ENCODE assay signal across 16 cellular contexts in the genomic region with DNA sequence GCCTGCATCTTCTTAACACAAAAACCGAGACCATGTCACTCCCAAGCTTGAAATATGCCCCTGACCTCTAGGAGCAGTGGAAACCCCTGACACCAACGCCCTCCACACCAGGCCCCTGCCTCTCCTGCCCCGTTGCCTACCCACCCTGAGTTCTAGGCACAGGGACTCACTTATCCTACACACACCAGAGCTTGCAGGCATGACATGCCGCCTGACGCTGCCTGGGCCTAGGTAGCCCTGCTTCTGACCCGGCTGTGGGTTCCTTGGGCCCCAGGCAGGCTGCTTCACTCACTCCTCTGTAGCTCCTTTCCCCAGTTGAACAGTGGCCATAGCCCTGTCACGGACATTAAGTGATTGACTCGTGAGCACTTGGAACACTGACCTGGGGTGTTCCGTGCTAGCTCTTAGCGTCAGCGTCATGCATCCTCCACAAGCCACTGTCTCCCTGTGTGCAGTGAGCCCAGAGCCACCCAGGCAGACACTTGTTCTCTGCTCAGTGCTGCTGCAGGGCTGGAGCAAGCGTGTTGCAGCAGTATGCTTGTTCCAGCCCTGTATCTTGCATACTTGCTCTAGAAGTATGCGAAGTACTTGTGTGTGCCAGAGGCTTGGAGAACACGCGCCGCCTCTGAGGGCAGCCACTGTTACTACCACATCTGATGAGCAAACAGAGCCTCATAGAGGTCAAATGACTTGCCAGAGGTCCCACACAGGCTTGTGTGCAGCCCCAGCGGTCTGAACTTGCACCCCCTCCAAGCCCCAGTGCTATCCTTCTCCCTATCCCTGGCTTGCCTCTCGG. TPM values are rescaled to one million over a fixed set of nuclear protein-coding genes. Genes with fewer than 3 reads are reported as not detected.
DNase-seq lines count a peak whose midpoint lies in the region; ATAC-seq and TF ChIP-seq lines count a peak whose summit lies in the region.
"Had no signal": no experiment of that assay in that cellular context is flagged by ENCODE, and none has a peak within 500 bp of the region (broad histone marks: within the 10 kb centered on the region; RNA-seq: fewer than 3 reads in every experiment).

No MANE protein-coding gene starts in this region.

- peak; percentile 88 for DNase-seq in GM03348 (ENCODE audit: low spot score)
- peak in 1 of 4 donors; percentile 28 for DNase-seq in body of pancreas
- DNase-seq in islet precursor cell = peak; percentile 56
- DNase-seq in tibial nerve (ENCODE audit: low spot score in 2 of 2) = no peak
- no peak for DNase-seq in activated CD4-positive, alpha-beta T cell treated with anti-CD3 and anti-CD28 coated beads, Interleukin-2, amount 10 ng/mL, durations not matched to agents 7 days and 5 days
- DNase-seq in mammary epithelial cell = no peak
- DNase-seq: activated CD4-positive, alpha-beta T cell treated with anti-CD3 and anti-CD28 coated beads, Interleukin-2, amount 50 U/mL, for 48 hours; Caco-2; immature natural killer cell; NCI-H1092; NCI-H69; tibial artery had no signal

- H3K27ac ChIP-seq in body of pancreas (no peak overlapping the region), skeletal muscle tissue (ENCODE audit: low read depth, low read length) (no peak overlapping the region), tibial nerve (no peak overlapping the region), mammary epithelial cell (ENCODE audit: insufficient read depth, low read depth, low read length) (no peak overlapping the region)
- H3K27ac ChIP-seq: ovary, tibial artery had no signal

- H3K4me3 Mint-ChIP-seq in activated CD4-positive, alpha-beta T cell treated with anti-CD3 and anti-CD28 coated beads, Interleukin-2, amount 10 ng/mL, durations not matched to agents 7 days and 5 days = no peak overlapping the region
- H3K4me3 Mint-ChIP-seq: activated naive CD8-positive, alpha-beta T cell; immature natural killer cell had no signal

- no peak for TF ChIP-seq POLR2A in body of pancreas (IDR thresholded peaks at IDR 0.05)
- TF ChIP-seq POLR2A in tibial nerve (IDR thresholded peaks at IDR 0.05) = no peak

- H3K4me3 ChIP-seq in body of pancreas = no peak overlapping the region
- H3K4me3 ChIP-seq in skeletal muscle tissue (ENCODE audit: low read length in 3 of 3) = no peak overlapping the region
- no peak overlapping the region for H3K4me3 ChIP-seq in tibial nerve
- no peak overlapping the region for H3K4me3 ChIP-seq in mammary epithelial cell (replicated peaks in 1 of 3; ENCODE audit: insufficient read depth in 1 of 3, low read depth in 2 of 3, low read length in 3 of 3)
- H3K4me3 ChIP-seq: ovary, tibial artery had no signal

- TF ChIP-seq EP300 in tibial nerve (IDR thresholded peaks at IDR 0.05) = no peak

- peak overlapping the region in 2 of 3 donors; percentile 10 to 45 for H3K9ac ChIP-seq in skeletal muscle tissue (ENCODE audit: low read depth in 1 of 3, low read length in 3 of 3)
- no peak overlapping the region for H3K9ac ChIP-seq in mammary epithelial cell (ENCODE audit: insufficient read depth, low read length)

- CTCF ChIA-PET in activated CD4-positive, alpha-beta T cell treated with anti-CD3 and anti-CD28 coated beads, Interleukin-2, amount 10 ng/mL, durations not matched to agents 7 days and 5 days (lab: Charles Lee) = interaction anchor here (0.6 to 1.3 kb wide), 2 partner anchors 12 to 15 kb away, joined by 3 to 4 read pairs; no protein-coding TSS in a partner anchor
- CTCF ChIA-PET in mammary epithelial cell (lab: Charles Lee; ENCODE audit: low non-redundant PET) = no interaction called here

- no peaks in the 10 kb centered on the region for H3K27me3 Mint-ChIP-seq in activated CD4-positive, alpha-beta T cell treated with anti-CD3 and anti-CD28 coated beads, Interleukin-2, amount 10 ng/mL, durations not matched to agents 7 days and 5 days
- H3K27me3 Mint-ChIP-seq: activated naive CD8-positive, alpha-beta T cell had no signal

- POLR2A ChIA-PET in activated CD4-positive, alpha-beta T cell treated with anti-CD3 and anti-CD28 coated beads, Interleukin-2, amount 10 ng/mL, durations not matched to agents 7 days and 5 days (lab: Charles Lee) = no interaction called here

- 69 to 70% methylated on average over 11 to 18 of the region's 18 CpGs for WGBS in body of pancreas, 2 donors
- 61 to 65% methylated on average over 14 to 18 of the region's 18 CpGs for WGBS in tibial nerve, 2 donors
- 69% methylated on average over 15 of the region's 18 CpGs for WGBS in mammary epithelial cell (ENCODE audit: low coverage, missing lambda C conversion rate)

- H3K36me3 ChIP-seq in body of pancreas (replicated peaks in 1 of 2; ENCODE audit: insufficient read depth in 1 of 2, low read depth in 2 of 2) (peaks cover 0 to 5% of the 10 kb centered on the region in 2 donors), skeletal muscle tissue (ENCODE audit: control insufficient read depth in 3 of 3, insufficient read depth in 3 of 3, low read length in 3 of 3) (peaks cover 13 to 23% (median 16%) of the 10 kb centered on the region in 3 donors), tibial nerve (peaks cover 0 to 39% (median 0%) of the 10 kb centered on the region in 3 donors), mammary epithelial cell (ENCODE audit: insufficient read depth, low read length) (peaks cover 7% of the 10 kb centered on the region)
- H3K36me3 ChIP-seq: ovary had no signal

- ATAC-seq in body of pancreas (peak; percentile 32), GM21825 (IDR thresholded peaks at IDR 0.05; ENCODE audit: unreplicated experiment) (no peak)

- no peaks in the 10 kb centered on the region for H3K4me1 ChIP-seq in body of pancreas
- H3K4me1 ChIP-seq in skeletal muscle tissue (ENCODE audit: control insufficient read depth in 3 of 3, insufficient read depth in 3 of 3, low read length in 3 of 3) = peaks cover 12 to 28% (median 16%) of the 10 kb centered on the region in 3 donors
- H3K4me1 ChIP-seq in tibial nerve = peaks cover 0 to 10% (median 2%) of the 10 kb centered on the region in 4 donors
- no peaks in the 10 kb centered on the region for H3K4me1 ChIP-seq in mammary epithelial cell (ENCODE audit: insufficient read depth, low read length)
- H3K4me1 ChIP-seq: Caco-2 had no signal

- BruUV-seq in mammary epithelial cell (replicated peaks; lab: Mats Ljungman, UMichigan) = no TSS peak

- H3K79me2 ChIP-seq in mammary epithelial cell (ENCODE audit: insufficient read depth, low read length) = no peaks in the 10 kb centered on the region

- in situ Hi-C loops in mammary epithelial cell (cut with MboI; ENCODE audit: low sequenced_read_pairs in 2 of 2) = no loop called here

- no peak overlapping the region for H3K27ac Mint-ChIP-seq in activated CD4-positive, alpha-beta T cell treated with anti-CD3 and anti-CD28 coated beads, Interleukin-2, amount 10 ng/mL, durations not matched to agents 7 days and 5 days
- H3K27ac Mint-ChIP-seq: activated naive CD8-positive, alpha-beta T cell had no signal

- no peaks in the 10 kb centered on the region for H3K9me3 Mint-ChIP-seq in activated CD4-positive, alpha-beta T cell treated with anti-CD3 and anti-CD28 coated beads, Interleukin-2, amount 10 ng/mL, durations not matched to agents 7 days and 5 days
- H3K9me3 Mint-ChIP-seq: immature natural killer cell had no signal

- H3K27me3 ChIP-seq in body of pancreas = no peaks in the 10 kb centered on the region
- no peaks in the 10 kb centered on the region for H3K27me3 ChIP-seq in skeletal muscle tissue (ENCODE audit: control insufficient read depth in 3 of 3, insufficient read depth in 3 of 3, low read length in 3 of 3)
- no peaks in the 10 kb centered on the region for H3K27me3 ChIP-seq in tibial nerve
- no peaks in the 10 kb centered on the region for H3K27me3 ChIP-seq in mammary epithelial cell (ENCODE audit: insufficient read depth, low read length)
- H3K27me3 ChIP-seq: ovary, tibial artery had no signal

- no peaks in the 10 kb centered on the region for H3K9me3 ChIP-seq in body of pancreas
- no peaks in the 10 kb centered on the region for H3K9me3 ChIP-seq in skeletal muscle tissue (ENCODE audit: control insufficient read depth in 3 of 3, low read length in 3 of 3)
- no peaks in the 10 kb centered on the region for H3K9me3 ChIP-seq in tibial nerve
- no peaks in the 10 kb centered on the region for H3K9me3 ChIP-seq in mammary epithelial cell (replicated peaks; ENCODE audit: insufficient read depth, low read length)
- H3K9me3 ChIP-seq: Caco-2, ovary, tibial artery had no signal

- peaks cover 2% of the 10 kb centered on the region for H3K4me1 Mint-ChIP-seq in activated CD4-positive, alpha-beta T cell treated with anti-CD3 and anti-CD28 coated beads, Interleukin-2, amount 10 ng/mL, durations not matched to agents 7 days and 5 days

- intact Hi-C loops in body of pancreas (cut with DNase I) (no loop called here), mammary epithelial cell (cut with micrococcal nuclease) (no loop called here)

- dilution Hi-C loops in mammary epithelial cell (cut with HindIII; ENCODE audit: low sequenced_read_pairs) = no loop called here

- TF ChIP-seq CTCF in body of pancreas (IDR thresholded peaks at IDR 0.05) = no peak
- TF ChIP-seq CTCF in tibial nerve (IDR thresholded peaks at IDR 0.05) = no peak
- no peak for TF ChIP-seq CTCF in mammary epithelial cell (conservative IDR thresholded peaks at IDR 0.05 in 1 of 2, IDR thresholded peaks at IDR 0.05 in 1 of 2; ENCODE audit: extremely low read depth in 1 of 2, insufficient read depth in 1 of 2, low read depth in 1 of 2, low read length in 2 of 2)

- H3K36me3 Mint-ChIP-seq in activated CD4-positive, alpha-beta T cell treated with anti-CD3 and anti-CD28 coated beads, Interleukin-2, amount 10 ng/mL, durations not matched to agents 7 days and 5 days (ENCODE audit: low read depth) = peaks cover 8% of the 10 kb centered on the region
- H3K36me3 Mint-ChIP-seq: activated naive CD8-positive, alpha-beta T cell had no signal

- no peaks in the 10 kb centered on the region for H4K20me1 ChIP-seq in mammary epithelial cell (ENCODE audit: insufficient read depth, low read length)

- H2AFZ ChIP-seq in mammary epithelial cell (ENCODE audit: low read depth, low read length) = no peak overlapping the region

- no peak overlapping the region for H3K4me2 ChIP-seq in mammary epithelial cell (ENCODE audit: insufficient read depth, low read depth, low read length)

RNA-seq across cellular contexts. Expression of a gene that starts 15.6 kb away (rescaled TPM):
- total RNA-seq in body of pancreas (1 to 10 TPM in 1 of 2 donors, under 1 TPM in 1; 0.33 to 1.8 TPM), skeletal muscle tissue (1.0 TPM), tibial nerve (under 1 TPM in 3 of 4 donors, not detected in 1; 0.21 to 0.66 (median 0.60) TPM), mammary epithelial cell (1 to 10 TPM; 3.7 to 4.8 TPM)
- 1 to 10 TPM; 2.3 to 2.4 TPM for total RNA-seq in activated CD4-positive, alpha-beta T cell treated with anti-CD3 and anti-CD28 coated beads, Interleukin-2, amount 10 ng/mL, durations not matched to agents 7 days and 5 days
- 4.6 TPM for polyA plus RNA-seq in mammary epithelial cell
- 12.4 TPM for polyA minus RNA-seq in mammary epithelial cell

RNA-seq across cellular contexts. Expression of a gene that starts 39.3 kb away (rescaled TPM):
- total RNA-seq in body of pancreas (10 to 100 TPM; 48.0 to 95.6 TPM), skeletal muscle tissue (49.6 TPM), tibial nerve (100 to 1,000 TPM; 116 to 170 (median 151) TPM), mammary epithelial cell (100 to 1,000 TPM in 1 of 2 donors, 10 to 100 TPM in 1; 94.7 to 156 TPM)
- total RNA-seq in activated CD4-positive, alpha-beta T cell treated with anti-CD3 and anti-CD28 coated beads, Interleukin-2, amount 10 ng/mL, durations not matched to agents 7 days and 5 days = 100 to 1,000 TPM; 187 to 211 TPM
- polyA plus RNA-seq in mammary epithelial cell = 163 TPM
- polyA minus RNA-seq in mammary epithelial cell = 119 TPM

RNA-seq across cellular contexts. Expression of a gene that starts 39.4 kb away (rescaled TPM):
- total RNA-seq in body of pancreas (1 to 10 TPM; 3.4 to 5.6 TPM), skeletal muscle tissue (5.7 TPM), tibial nerve (10 to 100 TPM in 2 of 4 donors, 1 to 10 TPM in 2; 2.7 to 14.6 (median 7.2) TPM), mammary epithelial cell (10 to 100 TPM; 11.2 to 28.5 TPM)
- total RNA-seq in activated CD4-positive, alpha-beta T cell treated with anti-CD3 and anti-CD28 coated beads, Interleukin-2, amount 10 ng/mL, durations not matched to agents 7 days and 5 days = 10 to 100 TPM; 31.6 to 42.1 TPM
- polyA plus RNA-seq in mammary epithelial cell = 33.6 TPM
- polyA minus RNA-seq in mammary epithelial cell = 18.6 TPM

RNA-seq across cellular contexts. Expression of a gene that starts 44.6 kb away (rescaled TPM):
- total RNA-seq in body of pancreas = not detected
- not detected for total RNA-seq in skeletal muscle tissue
- not detected for total RNA-seq in tibial nerve
- not detected for total RNA-seq in activated CD4-positive, alpha-beta T cell treated with anti-CD3 and anti-CD28 coated beads, Interleukin-2, amount 10 ng/mL, durations not matched to agents 7 days and 5 days
- total RNA-seq in mammary epithelial cell = not detected
- polyA plus RNA-seq in mammary epithelial cell = not detected
- not detected for polyA minus RNA-seq in mammary epithelial cell
- total RNA-seq: Caco-2, ovary had no signal
- polyA plus RNA-seq: immature natural killer cell, ovary had no signal

Comparison
In these comparisons a context has a peak if more than half of its experiments do, and no peak if none do; other contexts are left out.
1. DNase-seq: peak in GM03348 (single experiment) and islet precursor cell (single experiment); none in tibial nerve (0 of 2), activated CD4-positive, alpha-beta T cell treated with anti-CD3 and anti-CD28 coated beads, Interleukin-2, amount 10 ng/mL, durations not matched to agents 7 days and 5 days (single experiment) and mammary epithelial cell (single experiment).